Comparison of ENCODE assay signal across 8 cellular contexts in the genomic region with DNA sequence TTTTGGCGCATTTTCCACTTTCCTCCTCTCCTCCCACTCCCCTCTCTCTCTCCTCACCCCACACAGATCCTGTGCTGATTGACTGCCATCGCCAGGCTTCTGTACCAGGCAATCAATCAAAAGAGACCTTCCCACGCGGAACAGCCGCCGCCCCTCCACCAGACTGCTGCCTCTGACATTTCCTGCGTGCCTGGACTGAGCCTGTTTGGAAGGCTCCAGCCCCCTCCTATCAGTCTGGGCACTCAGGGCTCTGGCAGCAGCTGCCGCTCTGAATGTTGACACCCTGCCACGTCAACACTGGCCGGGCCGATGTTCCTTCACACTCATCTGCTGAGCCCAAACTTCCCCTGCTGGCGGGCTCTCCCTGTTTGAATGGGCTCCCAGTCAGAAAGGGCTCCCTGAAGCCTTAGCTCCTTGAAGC.
DNase-seq lines count a peak whose midpoint lies in the region; ATAC-seq and TF ChIP-seq lines count a peak whose summit lies in the region.

No MANE protein-coding gene starts in this region.

- TF ChIP-seq POLR2A in gastroesophageal sphincter (IDR thresholded peaks at IDR 0.05) = no peak

- ATAC-seq in gastroesophageal sphincter = peak; percentile 76
- ATAC-seq in GM19452 (IDR thresholded peaks at IDR 0.05; ENCODE audit: unreplicated experiment) = no peak
- ATAC-seq in GM19328 (IDR thresholded peaks at IDR 0.05; ENCODE audit: unreplicated experiment) = no peak

- H3K36me3 ChIP-seq in gastroesophageal sphincter = no peaks in the 10 kb centered on the region

- H3K9me3 ChIP-seq in gastroesophageal sphincter = no peaks in the 10 kb centered on the region

- intact Hi-C loops in posterior vena cava (cut with DNase I) = no loop called here

- H3K27ac ChIP-seq in gastroesophageal sphincter = peak overlapping the region in 1 of 4 donors; percentile 1

- 17% methylated on average over 11 of the region's 12 CpGs; no CpG with 5 or more reads in 1 of the 2 donors for WGBS in gastroesophageal sphincter (ENCODE audit: low coverage in 1 of 2), 2 donors

- no peaks in the 10 kb centered on the region for H3K27me3 ChIP-seq in gastroesophageal sphincter

- peak overlapping the region in 1 of 2 donors; percentile 16 for H3K4me3 ChIP-seq in gastroesophageal sphincter

- TF ChIP-seq EP300 in gastroesophageal sphincter (IDR thresholded peaks at IDR 0.05) = no peak

- DNase-seq in G401 (ENCODE audit: low spot score) = peak; percentile 74
- DNase-seq in NCI-H510A (lab: John Stamatoyannopoulos, UW) = peak; percentile 44
- peak; percentile 93 for DNase-seq in posterior vena cava (ENCODE audit: low spot score)
- no peak for DNase-seq in NCI-H1930 (lab: John Stamatoyannopoulos, UW)
- DNase-seq in RKO (ENCODE audit: low spot score) = no peak

- peaks cover 0 to 16% (median 2%) of the 10 kb centered on the region in 3 donors for H3K4me1 ChIP-seq in gastroesophageal sphincter

- peak in 1 of 4 experiments; percentile 9 for TF ChIP-seq CTCF in gastroesophageal sphincter (IDR thresholded peaks at IDR 0.05)

- in situ Hi-C loops in G401 (cut with HindIII; ENCODE audit: low sequenced_read_pairs) = no loop called here

Comparison
In these comparisons a context has a peak if more than half of its experiments do, and no peak if none do; other contexts are left out.
1. DNase-seq: peak in G401 (single experiment), NCI-H510A (single experiment) and posterior vena cava (single experiment); none in NCI-H1930 (0 of 2) and RKO (single experiment).